ENCODE assay signal across 25 cellular contexts in the genomic region with DNA sequence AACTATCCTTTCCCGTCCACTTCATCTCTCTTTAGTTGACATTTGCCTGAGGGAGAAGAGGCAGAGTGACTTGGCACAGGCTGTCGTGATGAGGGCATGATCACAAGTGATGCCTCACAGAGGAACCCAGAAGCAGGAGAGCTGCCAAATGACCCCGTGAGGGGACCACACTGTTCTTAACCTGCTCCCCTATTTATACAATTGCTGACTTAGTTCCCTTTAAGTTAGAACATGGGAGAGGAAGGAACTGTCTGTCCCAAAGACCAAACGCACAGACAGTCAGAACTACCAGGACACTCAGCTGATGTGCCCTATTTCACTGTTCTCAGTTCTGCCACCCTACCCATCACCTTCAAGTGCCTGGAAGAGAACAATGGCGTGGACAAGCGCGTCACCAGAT.
DNase-seq lines count a peak whose midpoint lies in the region; ATAC-seq and TF ChIP-seq lines count a peak whose summit lies in the region.
"Had no signal": no experiment of that assay in that cellular context is flagged by ENCODE, and none has a peak within 500 bp of the region (broad histone marks: within the 10 kb centered on the region; RNA-seq: fewer than 3 reads in every experiment).

No MANE protein-coding gene starts in this region.

- peaks cover 0 to 2% (median 0%) of the 10 kb centered on the region in 3 donors for H3K27me3 Mint-ChIP-seq in CD14-positive monocyte (ENCODE audit: low read depth in 3 of 3)
- H3K27me3 Mint-ChIP-seq in activated naive CD4-positive, alpha-beta T cell treated with anti-CD3 and anti-CD28 coated beads, Interleukin-2, amount 10 ng/mL, durations not matched to agents 7 days and 5 days: no peaks in the 10 kb centered on the region
- H3K27me3 Mint-ChIP-seq: progenitor cell of endocrine pancreas had no signal

- H3K4me3 Mint-ChIP-seq in CD14-positive monocyte: no peak overlapping the region
- H3K4me3 Mint-ChIP-seq in activated naive CD4-positive, alpha-beta T cell treated with anti-CD3 and anti-CD28 coated beads, Interleukin-2, amount 10 ng/mL, durations not matched to agents 7 days and 5 days: no peak overlapping the region
- H3K4me3 Mint-ChIP-seq: activated naive CD4-positive, alpha-beta T cell treated with anti-CD3 and anti-CD28 coated beads, Interleukin-2, amount 50 U/mL, for 24 hours; GM23338; nephron progenitor cell; stimulated activated naive CD8-positive, alpha-beta T cell treated with anti-CD3 and anti-CD28 coated beads, Interleukin-15, Interleukin-2, amounts not matched to agents 100 ng/mL and 50 ng/mL, for 24 hours; T-cell had no signal

- no peak for TF ChIP-seq POLR2A in esophagus muscularis mucosa (IDR thresholded peaks at IDR 0.05; ENCODE audit: low read depth)
- TF ChIP-seq POLR2A in stomach (IDR thresholded peaks at IDR 0.05): no peak

- peak overlapping the region; percentile 48 to 88 (median 80) for H3K27ac Mint-ChIP-seq in CD14-positive monocyte
- H3K27ac Mint-ChIP-seq in activated naive CD4-positive, alpha-beta T cell treated with anti-CD3 and anti-CD28 coated beads, Interleukin-2, amount 10 ng/mL, durations not matched to agents 7 days and 5 days: no peak overlapping the region
- H3K27ac Mint-ChIP-seq: activated naive CD4-positive, alpha-beta T cell treated with anti-CD3 and anti-CD28 coated beads, Interleukin-2, amount 50 U/mL, for 24 hours; GM23338; nephron progenitor cell; progenitor cell of endocrine pancreas; stimulated activated naive CD8-positive, alpha-beta T cell treated with anti-CD3 and anti-CD28 coated beads, Interleukin-15, Interleukin-2, amounts not matched to agents 100 ng/mL and 50 ng/mL, for 24 hours; T-cell had no signal

- no peak overlapping the region for H3K4me3 ChIP-seq in esophagus muscularis mucosa
- no peak overlapping the region for H3K4me3 ChIP-seq in stomach
- H3K4me3 ChIP-seq: GM23338 had no signal

- H3K27me3 ChIP-seq in esophagus muscularis mucosa: no peaks in the 10 kb centered on the region
- no peaks in the 10 kb centered on the region for H3K27me3 ChIP-seq in stomach

- TF ChIP-seq CTCF in CD14-positive monocyte (IDR thresholded peaks at IDR 0.05): no peak
- no peak for TF ChIP-seq CTCF in esophagus muscularis mucosa (IDR thresholded peaks at IDR 0.05)
- TF ChIP-seq CTCF in stomach (IDR thresholded peaks at IDR 0.05): no peak

- H3K4me1 ChIP-seq in esophagus muscularis mucosa: peaks cover 0 to 15% (median 0%) of the 10 kb centered on the region in 4 donors
- no peaks in the 10 kb centered on the region for H3K4me1 ChIP-seq in stomach

- DNase-seq in CD14-positive monocyte (ENCODE audit: low spot score): peak; percentile 69
- DNase-seq in esophagus muscularis mucosa (ENCODE audit: extremely low spot score): no peak
- DNase-seq in left colon: peak; percentile 26 to 48
- no peak for DNase-seq in stomach
- no peak for DNase-seq in iPS-NIHi7 (ENCODE audit: extremely low spot score)
- DNase-seq in activated CD4-positive, alpha-beta T cell treated with anti-CD3 and anti-CD28 coated beads for 48 hours: no peak
- no peak for DNase-seq in activated naive CD4-positive, alpha-beta T cell treated with anti-CD3 and anti-CD28 coated beads, Interleukin-2, amount 10 ng/mL, durations not matched to agents 7 days and 5 days
- DNase-seq: activated CD4-positive, alpha-beta T cell treated with anti-CD3 and anti-CD28 coated beads for 1 hour; activated CD8-positive, alpha-beta memory T cell treated with anti-CD3 and anti-CD28 coated beads for 24 hours; activated T-cell treated with anti-CD3 and anti-CD28 coated beads, Interleukin-2, amount 50 U/mL, for 48 hours; DMS153; GDM1; KBM-7; NCI-H2171 treated with DMSO at 0.1 percent for 48 hours; NCI-H526 treated with DMSO at 0.1 percent for 48 hours; nephron progenitor cell; SIG-M5; stimulated activated CD4-positive, alpha-beta T cell treated with anti-CD3 and anti-CD28 coated beads, Interleukin-4, amount 100 ng/mL, for 1 hour; T-cell had no signal

- TF ChIP-seq EP300 in esophagus muscularis mucosa (IDR thresholded peaks at IDR 0.05): peak; percentile 67
- peak; percentile 51 for TF ChIP-seq EP300 in stomach (IDR thresholded peaks at IDR 0.05)

- 93% methylated on average over 7 of the region's 7 CpGs for WGBS in esophagus muscularis mucosa
- WGBS in stomach, 5 donors: 84 to 87% (median 85%) methylated on average over 7 of the region's 7 CpGs

- CTCF ChIA-PET in activated naive CD4-positive, alpha-beta T cell treated with anti-CD3 and anti-CD28 coated beads, Interleukin-2, amount 10 ng/mL, durations not matched to agents 7 days and 5 days (lab: Charles Lee): no interaction called here

- H3K36me3 Mint-ChIP-seq in CD14-positive monocyte: peaks cover 2 to 8% of the 10 kb centered on the region in 2 donors
- no peaks in the 10 kb centered on the region for H3K36me3 Mint-ChIP-seq in activated naive CD4-positive, alpha-beta T cell treated with anti-CD3 and anti-CD28 coated beads, Interleukin-2, amount 10 ng/mL, durations not matched to agents 7 days and 5 days
- H3K36me3 Mint-ChIP-seq: activated naive CD4-positive, alpha-beta T cell treated with anti-CD3 and anti-CD28 coated beads, Interleukin-2, amount 50 U/mL, for 24 hours; T-cell had no signal

- peaks cover 66% of the 10 kb centered on the region for H3K4me1 Mint-ChIP-seq in CD14-positive monocyte
- no peaks in the 10 kb centered on the region for H3K4me1 Mint-ChIP-seq in activated naive CD4-positive, alpha-beta T cell treated with anti-CD3 and anti-CD28 coated beads, Interleukin-2, amount 10 ng/mL, durations not matched to agents 7 days and 5 days
- H3K4me1 Mint-ChIP-seq: activated naive CD4-positive, alpha-beta T cell treated with anti-CD3 and anti-CD28 coated beads, Interleukin-2, amount 50 U/mL, for 24 hours; T-cell had no signal

- H3K36me3 ChIP-seq in esophagus muscularis mucosa (peaks cover 0 to 5% (median 0%) of the 10 kb centered on the region in 4 donors), stomach (no peaks in the 10 kb centered on the region)

- no peaks in the 10 kb centered on the region for H3K9me3 ChIP-seq in esophagus muscularis mucosa
- no peaks in the 10 kb centered on the region for H3K9me3 ChIP-seq in stomach

- ATAC-seq in left colon: no peak
- ATAC-seq in GM21423 (IDR thresholded peaks at IDR 0.05; ENCODE audit: unreplicated experiment): no peak
- ATAC-seq: GM23338, T-cell had no signal

- H3K9me3 Mint-ChIP-seq in CD14-positive monocyte: peaks cover 0 to 2% (median 0%) of the 10 kb centered on the region in 7 donors
- H3K9me3 Mint-ChIP-seq in activated naive CD4-positive, alpha-beta T cell treated with anti-CD3 and anti-CD28 coated beads, Interleukin-2, amount 10 ng/mL, durations not matched to agents 7 days and 5 days: no peaks in the 10 kb centered on the region
- H3K9me3 Mint-ChIP-seq: activated naive CD4-positive, alpha-beta T cell treated with anti-CD3 and anti-CD28 coated beads, Interleukin-2, amount 50 U/mL, for 24 hours; GM23338; nephron progenitor cell; stimulated activated naive CD8-positive, alpha-beta T cell treated with anti-CD3 and anti-CD28 coated beads, Interleukin-15, Interleukin-2, amounts not matched to agents 100 ng/mL and 50 ng/mL, for 24 hours; T-cell had no signal

- intact Hi-C loops in CD14-positive monocyte (cut with micrococcal nuclease): loop anchor here in 1 of 2 donors (5.0 kb wide), 1 partner anchor 73 kb away; a partner anchor contains a TSS
- intact Hi-C loops in esophagus muscularis mucosa (cut with DNase I): no loop called here
- intact Hi-C loops in left colon (cut with DNase I, micrococcal nuclease): no loop called here
- intact Hi-C loops in stomach (cut with DNase I; ENCODE audit: low total_unique reads): no loop called here

- no peak overlapping the region for H3K27ac ChIP-seq in esophagus muscularis mucosa (replicated peaks in 1 of 4)
- H3K27ac ChIP-seq in stomach: peak overlapping the region in 1 of 5 donors; percentile 32
- H3K27ac ChIP-seq: C4-2B had no signal

Comparison
In these comparisons a context has a peak if more than half of its experiments do, and no peak if none do; other contexts are left out.
1. DNase-seq: peak in CD14-positive monocyte (single experiment) and left colon (2 of 2); none in esophagus muscularis mucosa (single experiment), stomach (single experiment), iPS-NIHi7 (single experiment), activated CD4-positive, alpha-beta T cell treated with anti-CD3 and anti-CD28 coated beads for 48 hours (single experiment) and activated naive CD4-positive, alpha-beta T cell treated with anti-CD3 and anti-CD28 coated beads, Interleukin-2, amount 10 ng/mL, durations not matched to agents 7 days and 5 days (single experiment).